8 cellular contexts compared by ENCODE assay signal in the genomic region with DNA sequence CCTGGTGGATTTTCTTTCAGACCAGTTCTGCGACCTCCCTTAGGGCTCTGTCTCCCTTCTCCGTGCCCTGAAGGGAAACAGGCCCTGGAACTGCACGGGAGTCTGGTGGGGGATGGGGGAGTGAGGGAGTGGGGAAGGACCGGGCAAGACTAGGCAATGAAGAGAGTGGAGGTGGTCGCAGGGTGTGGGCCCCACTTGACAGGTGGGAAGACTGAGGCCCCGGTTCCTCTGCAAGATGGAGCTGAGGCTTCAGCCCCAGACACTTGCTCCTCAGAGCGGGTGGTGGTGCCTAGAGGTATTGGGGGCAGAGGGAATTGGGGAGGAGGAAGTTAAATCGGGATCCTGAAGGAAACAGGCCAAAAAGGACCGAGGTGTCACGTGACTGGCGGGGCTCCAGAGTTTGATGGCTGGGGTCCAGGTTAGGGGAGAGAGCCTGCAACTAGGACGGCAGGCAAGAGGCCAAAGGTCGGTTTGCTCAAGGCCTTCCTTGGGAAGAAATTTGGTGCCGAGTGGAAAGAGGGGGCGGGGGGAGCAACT. TPM values are rescaled to one million over a fixed set of nuclear protein-coding genes. Genes with fewer than 3 reads are reported as not detected.
DNase-seq lines count a peak whose midpoint lies in the region; TF ChIP-seq lines count a peak whose summit lies in the region.

No MANE protein-coding gene starts in this region.

- TF ChIP-seq CTCF in chondrocyte (IDR thresholded peaks at IDR 0.05) = no peak
- TF ChIP-seq CTCF in lower leg skin (IDR thresholded peaks at IDR 0.05) = no peak
- TF ChIP-seq CTCF in testis (IDR thresholded peaks at IDR 0.05) = no peak

- H3K4me1 Mint-ChIP-seq in activated naive CD4-positive, alpha-beta T cell treated with anti-CD3 and anti-CD28 coated beads, Interleukin-2, amount 10 ng/mL, durations not matched to agents 7 days and 5 days = peaks cover 31% of the 10 kb centered on the region
- peaks cover 39% of the 10 kb centered on the region for H3K4me1 Mint-ChIP-seq in chondrocyte (ENCODE audit: low read depth)

- H3K27me3 ChIP-seq in testis = no peaks in the 10 kb centered on the region
- H3K27me3 ChIP-seq in HAP-1 (ENCODE audit: low read depth) = no peaks in the 10 kb centered on the region

- peak overlapping the region; percentile 53 for H3K4me3 ChIP-seq in lower leg skin (ENCODE audit: low read depth, poor library complexity, severe bottlenecking)
- H3K4me3 ChIP-seq in testis = peak overlapping the region; percentile 71 to 83
- no peak overlapping the region for H3K4me3 ChIP-seq in HAP-1

- H3K27ac ChIP-seq in testis = peak overlapping the region; percentile 91 to 96

- H3K36me3 ChIP-seq in testis (ENCODE audit: low read depth, missing control alignments) (no peaks in the 10 kb centered on the region), HAP-1 (replicated peaks) (no peaks in the 10 kb centered on the region)

- no peak for DNase-seq in activated naive CD4-positive, alpha-beta T cell treated with anti-CD3 and anti-CD28 coated beads, Interleukin-2, amount 10 ng/mL, durations not matched to agents 7 days and 5 days
- no peak for DNase-seq in activated naive CD4-positive, alpha-beta T cell (lab: John Stamatoyannopoulos, UW)
- DNase-seq in chondrocyte (ENCODE audit: low spot score) = no peak
- DNase-seq in lower leg skin (ENCODE audit: low spot score in 2 of 2) = peak; percentile 78 to 97
- DNase-seq in testis = peak; percentile 95
- DNase-seq in HAP-1 (ENCODE audit: low spot score in 2 of 2) = no peak
- no peak for DNase-seq in A172 (ENCODE audit: low spot score)
- DNase-seq in NCI-H526 treated with DMSO at 0.1 percent for 48 hours (lab: John Stamatoyannopoulos, UW) = no peak

- TF ChIP-seq POLR2A in lower leg skin (IDR thresholded peaks at IDR 0.05) (no peak), testis (IDR thresholded peaks at IDR 0.05) (no peak)

- H3K27me3 Mint-ChIP-seq in activated naive CD4-positive, alpha-beta T cell treated with anti-CD3 and anti-CD28 coated beads, Interleukin-2, amount 10 ng/mL, durations not matched to agents 7 days and 5 days = peaks cover 17% of the 10 kb centered on the region
- no peaks in the 10 kb centered on the region for H3K27me3 Mint-ChIP-seq in chondrocyte (ENCODE audit: low read depth)

- H3K27ac Mint-ChIP-seq in activated naive CD4-positive, alpha-beta T cell treated with anti-CD3 and anti-CD28 coated beads, Interleukin-2, amount 10 ng/mL, durations not matched to agents 7 days and 5 days = no peak overlapping the region
- H3K27ac Mint-ChIP-seq in chondrocyte (ENCODE audit: unreplicated experiment) = peak overlapping the region; percentile 65

- no peaks in the 10 kb centered on the region for H3K9me3 Mint-ChIP-seq in activated naive CD4-positive, alpha-beta T cell treated with anti-CD3 and anti-CD28 coated beads, Interleukin-2, amount 10 ng/mL, durations not matched to agents 7 days and 5 days
- H3K9me3 Mint-ChIP-seq in chondrocyte (ENCODE audit: low read depth) = no peaks in the 10 kb centered on the region

- peak overlapping the region; percentile 67 for H3K4me3 Mint-ChIP-seq in activated naive CD4-positive, alpha-beta T cell treated with anti-CD3 and anti-CD28 coated beads, Interleukin-2, amount 10 ng/mL, durations not matched to agents 7 days and 5 days
- H3K4me3 Mint-ChIP-seq in chondrocyte (ENCODE audit: unreplicated experiment) = peak overlapping the region; percentile 82

- H3K4me1 ChIP-seq in testis = peaks cover 38% of the 10 kb centered on the region
- H3K4me1 ChIP-seq in HAP-1 = no peaks in the 10 kb centered on the region

- CTCF ChIA-PET in activated naive CD4-positive, alpha-beta T cell treated with anti-CD3 and anti-CD28 coated beads, Interleukin-2, amount 10 ng/mL, durations not matched to agents 7 days and 5 days (lab: Charles Lee) = interaction anchor here (0.7 to 0.9 kb wide), 2 partner anchors 12 to 18 kb away, joined by 3 read pairs; no protein-coding TSS in a partner anchor

- H3K9me3 ChIP-seq in testis (no peaks in the 10 kb centered on the region), HAP-1 (no peaks in the 10 kb centered on the region)

- WGBS in lower leg skin, 2 donors = 10 to 16% methylated on average over 15 of the region's 15 CpGs
- WGBS in testis, 2 donors = 4 to 5% methylated on average over 15 of the region's 15 CpGs

- in situ Hi-C loops in HAP-1 (cut with MboI; ENCODE audit: low sequenced_read_pairs) = no loop called here

- peaks cover 12% of the 10 kb centered on the region for H3K36me3 Mint-ChIP-seq in activated naive CD4-positive, alpha-beta T cell treated with anti-CD3 and anti-CD28 coated beads, Interleukin-2, amount 10 ng/mL, durations not matched to agents 7 days and 5 days
- peaks cover 2% of the 10 kb centered on the region for H3K36me3 Mint-ChIP-seq in chondrocyte (ENCODE audit: low read depth)

- intact Hi-C loops in lower leg skin (cut with DNase I; ENCODE audit: low total_unique reads) (no loop called here), testis (cut with DNase I; ENCODE audit: low total_unique reads) (no loop called here)

RNA-seq across cellular contexts. Expression of a gene that starts 0.6 kb away (rescaled TPM):
- total RNA-seq in chondrocyte (9.7 to 20.9 TPM (median 19.3 TPM) in 3 replicates), lower leg skin (10 to 100 TPM in 1 of 4 donors, 1 to 10 TPM in 3; 3.1 to 10.1 (median 9.4) TPM), testis (100 to 1,000 TPM; 127 to 185 TPM)
- 62.7 TPM for polyA plus RNA-seq in testis (ENCODE audit: insufficient read depth, low read depth, low replicate concordance)
- 78.3 and 82.6 TPM in 2 replicates for total RNA-seq in A172 (2014; rRNA removed; shearing (Covaris generic))

RNA-seq across cellular contexts. Expression of a gene that starts 20.6 kb away (rescaled TPM):
- total RNA-seq in chondrocyte = 23.8 to 26.7 TPM (median 24.2 TPM) in 3 replicates
- 10 to 100 TPM in 3 of 4 donors, 1 to 10 TPM in 1; 7.9 to 27.2 (median 17.4) TPM for total RNA-seq in lower leg skin
- 10 to 100 TPM; 30.3 to 36.4 TPM for total RNA-seq in testis
- 18.8 TPM for polyA plus RNA-seq in testis (ENCODE audit: insufficient read depth, low read depth, low replicate concordance)
- total RNA-seq in A172 (2014; rRNA removed; shearing (Covaris generic)) = 27.5 and 37.9 TPM in 2 replicates

RNA-seq across cellular contexts. Expression of a gene that starts 21.9 kb away (rescaled TPM):
- 42.2 to 69.9 TPM (median 69.6 TPM) in 3 replicates for total RNA-seq in chondrocyte
- 10 to 100 TPM; 42.1 to 53.2 (median 47.0) TPM for total RNA-seq in lower leg skin
- total RNA-seq in testis = 100 to 1,000 TPM in 1 of 2 donors, 10 to 100 TPM in 1; 94.6 to 123 TPM
- 123 TPM for polyA plus RNA-seq in testis (ENCODE audit: insufficient read depth, low read depth, low replicate concordance)
- 150 and 167 TPM in 2 replicates for total RNA-seq in A172 (2014; rRNA removed; shearing (Covaris generic))

RNA-seq across cellular contexts. Expression of a gene that starts 22.5 kb away (rescaled TPM):
- total RNA-seq in chondrocyte (150 to 179 TPM (median 177 TPM) in 3 replicates), lower leg skin (100 to 1,000 TPM in 3 of 4 donors, 10 to 100 TPM in 1; 89.6 to 151 (median 107) TPM), testis (100 to 1,000 TPM; 108 to 124 TPM)
- 99.6 TPM for polyA plus RNA-seq in testis (ENCODE audit: insufficient read depth, low read depth, low replicate concordance)
- total RNA-seq in A172 (2014; rRNA removed; shearing (Covaris generic)) = 196 and 274 TPM in 2 replicates

RNA-seq across cellular contexts. Expression of a gene that starts 38.8 kb away (rescaled TPM):
- 14.6 to 18.8 TPM (median 15.5 TPM) in 3 replicates for total RNA-seq in chondrocyte
- total RNA-seq in lower leg skin = 10 to 100 TPM; 20.1 to 27.2 (median 22.5) TPM
- total RNA-seq in testis = 10 to 100 TPM; 55.1 to 58.4 TPM
- 47.4 TPM for polyA plus RNA-seq in testis (ENCODE audit: insufficient read depth, low read depth, low replicate concordance)
- total RNA-seq in A172 (2014; rRNA removed; shearing (Covaris generic)) = 13.8 and 18.4 TPM in 2 replicates

Comparison
In these comparisons a context has a peak if more than half of its experiments do, and no peak if none do; other contexts are left out.
1. DNase-seq: peak in lower leg skin (2 of 2) and testis (single experiment); none in activated naive CD4-positive, alpha-beta T cell treated with anti-CD3 and anti-CD28 coated beads, Interleukin-2, amount 10 ng/mL, durations not matched to agents 7 days and 5 days (single experiment), activated naive CD4-positive, alpha-beta T cell (0 of 4), chondrocyte (single experiment), HAP-1 (0 of 2), A172 (single experiment) and NCI-H526 treated with DMSO at 0.1 percent for 48 hours (single experiment).